Comparison of ENCODE assay signal across 10 cellular contexts in genomic region chr5:1003296-1003937, GRCh38. TPM values are rescaled to one million over a fixed set of nuclear protein-coding genes. Genes with fewer than 3 reads are reported as not detected.
A peak's percentile ranks its signal among the peaks of the same experiment; 100 is the strongest.
DNase-seq lines count a peak whose midpoint lies in the region; ATAC-seq, FAIRE-seq and TF ChIP-seq lines count a peak whose summit lies in the region.
"Had no signal": no experiment of that assay in that cellular context is flagged by ENCODE, and none has a peak within 500 bp of the region (broad histone marks: within the 10 kb centered on the region; RNA-seq: fewer than 3 reads in every experiment).

No MANE protein-coding gene starts in this region.

- no peaks in the 10 kb centered on the region for H3K36me3 ChIP-seq in WERI-Rb-1
- H3K36me3 ChIP-seq in kidney (ENCODE audit: control insufficient read depth in 1 of 2, insufficient read depth in 2 of 2, low read length in 2 of 2): no peaks in the 10 kb centered on the region
- H3K36me3 ChIP-seq: heart right ventricle had no signal

- peaks cover 0 to 14% of the 10 kb centered on the region in 2 donors for H3K4me1 ChIP-seq in kidney (ENCODE audit: control insufficient read depth in 1 of 2, insufficient read depth in 1 of 2, low read depth in 1 of 2, low read length in 2 of 2)

- no peak overlapping the region for H3K27ac ChIP-seq in WERI-Rb-1
- no peak overlapping the region for H3K27ac ChIP-seq in kidney (ENCODE audit: low read depth in 2 of 2, low read length in 2 of 2)
- H3K27ac ChIP-seq: SK-N-MC had no signal

- H3K27me3 ChIP-seq in WERI-Rb-1 (ENCODE audit: insufficient read depth, low read depth, severe bottlenecking): no peaks in the 10 kb centered on the region

- FAIRE-seq in kidney (lab: Jason Lieb, UNC): no peak

- ATAC-seq in HG02870 (IDR thresholded peaks at IDR 0.05; ENCODE audit: unreplicated experiment): no peak
- ATAC-seq in GM18907 (IDR thresholded peaks at IDR 0.05; ENCODE audit: unreplicated experiment): no peak

- no peaks in the 10 kb centered on the region for H3K9me3 ChIP-seq in WERI-Rb-1 (ENCODE audit: severe bottlenecking)
- no peaks in the 10 kb centered on the region for H3K9me3 ChIP-seq in kidney (ENCODE audit: control insufficient read depth in 1 of 2, low read length in 2 of 2)
- H3K9me3 ChIP-seq: heart right ventricle had no signal

- no peak overlapping the region for H3K4me3 ChIP-seq in WERI-Rb-1 (ENCODE audit: low read depth, low read length)
- no peak overlapping the region for H3K4me3 ChIP-seq in kidney (ENCODE audit: low read length in 2 of 2)

- DNase-seq in A172 (ENCODE audit: low spot score) (peak; percentile 64), LoVo (ENCODE audit: low spot score) (peak; percentile 98), WERI-Rb-1 (peak; percentile 8), kidney (peak; percentile 81), ureter (ENCODE audit: low spot score) (peak; percentile 85), KG1 (lab: John Stamatoyannopoulos, UW) (no peak)

- TF ChIP-seq CTCF in WERI-Rb-1 (IDR thresholded peaks at IDR 0.05; ENCODE audit: low read depth, low read length) (no peak), kidney (IDR thresholded peaks at IDR 0.05; ENCODE audit: borderline replicate concordance, extremely low read depth, insufficient read depth) (no peak)

- intact Hi-C loops in kidney (cut with DNase I): no loop called here

- H3K9ac ChIP-seq in kidney (ENCODE audit: low read length in 2 of 2): no peak overlapping the region

RNA-seq across cellular contexts. Expression of gene NKD2, which starts 5.2 kb away (rescaled TPM):
- total RNA-seq in A172 (2014; rRNA removed; shearing (Covaris generic)): 4.3 TPM in 1 of 2 replicates, not detected in the other
- total RNA-seq in kidney (14.1 TPM), ureter (14.2 TPM)
- 7.9 TPM for polyA plus RNA-seq in kidney (ENCODE audit: insufficient read depth, low read depth, low replicate concordance)
